ENCODE assay signal across 6 cellular contexts in the genomic region with DNA sequence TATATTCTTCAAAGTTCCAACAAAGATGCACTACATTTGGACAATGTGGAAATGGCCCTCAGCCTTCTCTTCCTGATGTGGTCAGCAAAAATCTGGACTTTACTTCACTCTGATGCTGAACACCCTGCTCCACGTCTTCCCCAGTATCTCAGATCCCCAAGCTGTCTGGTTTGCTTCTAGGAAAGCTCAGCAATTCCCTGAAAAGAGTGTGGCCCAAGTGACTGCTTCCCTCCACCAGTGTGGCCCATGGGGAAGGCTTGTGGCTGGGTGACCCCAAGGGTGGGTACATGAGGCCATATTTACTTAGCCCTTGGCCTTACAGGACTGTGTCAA. TPM values are rescaled to one million over a fixed set of nuclear protein-coding genes. Genes with fewer than 3 reads are reported as not detected.
"Had no signal": no experiment of that assay in that cellular context is flagged by ENCODE, and none has a peak within 500 bp of the region (broad histone marks: within the 10 kb centered on the region; RNA-seq: fewer than 3 reads in every experiment).

No MANE protein-coding gene starts in this region.

RNA-seq across cellular contexts. Expression of gene FCGR2A, which starts 8.2 kb away (rescaled TPM):
- total RNA-seq: activated CD8-positive, alpha-beta memory T cell treated with anti-CD3 and anti-CD28 coated beads for 36 hours; activated naive CD8-positive, alpha-beta T cell treated with anti-CD3 and anti-CD28 coated beads for 36 hours; activated T-helper 1 cell treated with anti-CD3 and anti-CD28 coated beads, Interleukin-12 subunit alpha, Interleukin-12 subunit beta, Interleukin-2, Interleukin-4 antibody, amounts not matched to agents 30 ng/mL and 10 ng/mL and 1 ng/mL, durations not matched to agents 14 hours and 24 hours and 36 hours; myocyte; neural crest cell had no signal

RNA-seq across cellular contexts. Expression of gene HSPA6, which starts 10.9 kb away (rescaled TPM):
- total RNA-seq: myocyte, neural crest cell had no signal

RNA-seq across cellular contexts. Expression of gene FCGR3A, which starts 36.2 kb away (rescaled TPM):
- total RNA-seq: activated CD8-positive, alpha-beta memory T cell treated with anti-CD3 and anti-CD28 coated beads for 36 hours; activated naive CD8-positive, alpha-beta T cell treated with anti-CD3 and anti-CD28 coated beads for 36 hours; activated T-helper 1 cell treated with anti-CD3 and anti-CD28 coated beads, Interleukin-12 subunit alpha, Interleukin-12 subunit beta, Interleukin-2, Interleukin-4 antibody, amounts not matched to agents 30 ng/mL and 10 ng/mL and 1 ng/mL, durations not matched to agents 14 hours and 24 hours and 36 hours; mesothelial cell of epicardium; myocyte; neural crest cell had no signal
